9 cellular contexts compared by ENCODE assay signal in genomic region chr17:49850772-49851386, GRCh38. TPM values are rescaled to one million over a fixed set of nuclear protein-coding genes. Genes with fewer than 3 reads are reported as not detected.
DNase-seq lines count a peak whose midpoint lies in the region; ATAC-seq and TF ChIP-seq lines count a peak whose summit lies in the region.
"Had no signal": no experiment of that assay in that cellular context is flagged by ENCODE, and none has a peak within 500 bp of the region (broad histone marks: within the 10 kb centered on the region; RNA-seq: fewer than 3 reads in every experiment).

No MANE protein-coding gene starts in this region.

- no peaks in the 10 kb centered on the region for H3K9me3 ChIP-seq in GM23248 (ENCODE audit: low read depth)
- no peaks in the 10 kb centered on the region for H3K9me3 ChIP-seq in T-helper 17 cell (ENCODE audit: control insufficient read depth, low read length, poor library complexity, severe bottlenecking)
- H3K9me3 ChIP-seq in gastroesophageal sphincter, result no peaks in the 10 kb centered on the region
- no peaks in the 10 kb centered on the region for H3K9me3 ChIP-seq in psoas muscle

- H3K9ac ChIP-seq in GM23248, result peak overlapping the region; percentile 64

- peak overlapping the region; percentile 80 for H2AFZ ChIP-seq in GM23248

- peak overlapping the region; percentile 46 for H3K4me2 ChIP-seq in GM23248 (ENCODE audit: unreplicated experiment)

- TF ChIP-seq POLR2A in gastroesophageal sphincter (IDR thresholded peaks at IDR 0.05), result no peak

- H3K27me3 ChIP-seq in GM23248 (replicated peaks; ENCODE audit: insufficient read depth) (no peaks in the 10 kb centered on the region), gastroesophageal sphincter (no peaks in the 10 kb centered on the region), psoas muscle (ENCODE audit: insufficient read depth in 3 of 3, low read length in 2 of 3) (no peaks in the 10 kb centered on the region)

- H3K4me3 ChIP-seq in GM23248 (peak overlapping the region; percentile 74), gastroesophageal sphincter (peak overlapping the region; percentile 52 to 69), psoas muscle (peak overlapping the region; percentile 69)

- H3K4me3 Mint-ChIP-seq in T-helper 17 cell, result peak overlapping the region; percentile 97

- H3K36me3 ChIP-seq in GM23248 (ENCODE audit: low read depth) (no peaks in the 10 kb centered on the region), gastroesophageal sphincter (no peaks in the 10 kb centered on the region), psoas muscle (ENCODE audit: insufficient read depth in 1 of 2, low read depth in 1 of 2) (no peaks in the 10 kb centered on the region)

- H3K4me1 ChIP-seq in GM23248 (ENCODE audit: insufficient read depth), result no peaks in the 10 kb centered on the region
- H3K4me1 ChIP-seq in gastroesophageal sphincter, result peaks cover 0 to 37% (median 8%) of the 10 kb centered on the region in 3 donors
- peaks cover 12% of the 10 kb centered on the region for H3K4me1 ChIP-seq in psoas muscle

- no peaks in the 10 kb centered on the region for H3K79me2 ChIP-seq in GM23248 (ENCODE audit: insufficient read depth)

- no peaks in the 10 kb centered on the region for H3K9me2 ChIP-seq in GM23248 (ENCODE audit: insufficient read depth)

- H3K27me3 Mint-ChIP-seq in T-helper 17 cell, result peaks cover 4% of the 10 kb centered on the region

- 6% methylated on average over 26 to 34 of the region's 61 CpGs for WGBS in GM23248 (ENCODE audit: low coverage in 1 of 2, low lambda C conversion rate in 2 of 2, missing lambda C conversion rate in 2 of 2), 2 experiments
- WGBS in gastroesophageal sphincter (ENCODE audit: low coverage in 1 of 2), 2 donors, result 4% methylated on average over 10 of the region's 61 CpGs; no CpG with 5 or more reads in 1 of the 2 donors
- WGBS in psoas muscle, 3 donors, result 3 to 5% (median 4%) methylated on average over 42 to 61 of the region's 61 CpGs

- intact Hi-C loops in psoas muscle (cut with DNase I), result loop anchor here (5.0 kb wide), 3 partner anchors 124 to 284 kb away; partner anchors contain the start of gene SLC35B1 (in 2 of the 2)

- peak; percentile 65 for DNase-seq in GM23248
- DNase-seq in T-helper 17 cell, result no peak
- no peak for DNase-seq in psoas muscle
- no peak for DNase-seq in kidney glomerular epithelial cell (lab: John Stamatoyannopoulos, UW)
- no peak for DNase-seq in NCI-H1694 treated with DMSO at 0.1 percent for 48 hours (lab: John Stamatoyannopoulos, UW)
- no peak for DNase-seq in NCI-H524 (lab: John Stamatoyannopoulos, UW)

- H3K27ac Mint-ChIP-seq in T-helper 17 cell, result peak overlapping the region; percentile 91

- H3K27ac ChIP-seq in GM23248 (no peak overlapping the region), gastroesophageal sphincter (peak overlapping the region in 3 of 4 donors; percentile 38 to 74 (median 55)), psoas muscle (peak overlapping the region; percentile 51)

- H3K36me3 Mint-ChIP-seq in T-helper 17 cell (ENCODE audit: low read depth), result no peaks in the 10 kb centered on the region

- ATAC-seq in T-helper 17 cell, result peak; percentile 10
- ATAC-seq in gastroesophageal sphincter, result peak; percentile 42
- peak; percentile 58 to 87 (median 74) for ATAC-seq in psoas muscle
- no peak for ATAC-seq in HG02973 (IDR thresholded peaks at IDR 0.05; ENCODE audit: unreplicated experiment)

- TF ChIP-seq EP300 in gastroesophageal sphincter (IDR thresholded peaks at IDR 0.05), result no peak

- in situ Hi-C loops in GM23248 (cut with MboI), result loop anchor here (10.0 kb wide), 1 partner anchor 286 kb away; no protein-coding TSS in a partner anchor

- H4K20me1 ChIP-seq in GM23248 (ENCODE audit: insufficient read depth), result no peaks in the 10 kb centered on the region

- H3F3A ChIP-seq in GM23248 (ENCODE audit: insufficient read depth), result peaks cover 19% of the 10 kb centered on the region

- TF ChIP-seq CTCF in gastroesophageal sphincter (IDR thresholded peaks at IDR 0.05), result peak in 1 of 4 experiments; percentile 13
- TF ChIP-seq CTCF in psoas muscle (IDR thresholded peaks at IDR 0.05), result no peak

- H3K4me1 Mint-ChIP-seq in T-helper 17 cell, result peaks cover 30% of the 10 kb centered on the region

RNA-seq across cellular contexts. Expression of gene TAC4, which starts 3.0 kb away (rescaled TPM):
- total RNA-seq in GM23248 (2014; rRNA removed; shearing (Covaris generic)), result not detected in 2 replicates
- polyA plus RNA-seq in GM23248 (2016; fragmentation: Nextera tagmentation; extraction: Ambion mirVana) (not detected in 2 replicates), psoas muscle (not detected)
- total RNA-seq in T-helper 17 cell (not detected), gastroesophageal sphincter (not detected), psoas muscle (not detected)
- total RNA-seq: T-helper 1 cell treated with Interleukin-12 subunit alpha and Interleukin-12 subunit beta and Interleukin-4 antibody, amounts not matched to agents 30 ng/mL and 1 ng/mL, for 36 hours had no signal
